In the genomic region with DNA sequence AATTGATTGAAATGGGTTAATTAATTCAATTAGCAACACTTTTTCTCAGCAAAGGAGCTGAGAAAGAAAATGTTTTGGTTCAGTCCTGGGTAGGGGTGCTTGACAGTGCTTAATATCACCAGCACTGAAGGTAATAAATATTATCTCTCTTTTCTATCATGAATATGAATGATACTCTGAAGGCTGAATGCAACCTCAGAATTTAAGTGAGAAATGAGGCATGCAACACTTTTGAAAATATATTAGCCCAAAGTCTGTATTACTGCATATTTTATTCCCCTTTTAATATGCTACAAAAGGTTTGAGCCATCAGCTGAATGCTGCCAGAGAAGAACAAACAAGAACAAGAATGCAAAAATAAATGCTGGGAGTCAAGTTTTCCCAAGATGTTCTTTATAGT, we compare ENCODE assay signal across 8 cellular contexts. TPM values are rescaled to one million over a fixed set of nuclear protein-coding genes. Genes with fewer than 3 reads are reported as not detected.
"Had no signal": no experiment of that assay in that cellular context is flagged by ENCODE, and none has a peak within 500 bp of the region (broad histone marks: within the 10 kb centered on the region; RNA-seq: fewer than 3 reads in every experiment).

No MANE protein-coding gene starts in this region.

- FAIRE-seq: HepG2 had no signal

- DNase-seq: H7, HFFc6, KG1 had no signal

- H3K36me3 ChIP-seq: HAP-1 had no signal

- H2AFZ ChIP-seq: GM23338 had no signal

- H3K27me3 Mint-ChIP-seq: IgD-negative memory B cell had no signal

- H3K4me1 ChIP-seq: HAP-1 had no signal

- H3K4me3 Mint-ChIP-seq: GM23338, HFFc6, IgD-negative memory B cell had no signal

- H3K4me3 ChIP-seq: GM23338, HAP-1 had no signal

- ATAC-seq: GM23338, HCT116, HepG2 had no signal

- H3K9me3 ChIP-seq: HAP-1 had no signal

- H3K36me3 Mint-ChIP-seq: IgD-negative memory B cell had no signal

- H3K4me2 ChIP-seq: GM23338 had no signal

- H3K27ac Mint-ChIP-seq: GM23338, HFFc6, IgD-negative memory B cell had no signal

RNA-seq across cellular contexts. Expression of gene SAMSN1, which starts 52.0 kb away (rescaled TPM):
- total RNA-seq: HepG2, HFFc6 had no signal
